In the genomic region with DNA sequence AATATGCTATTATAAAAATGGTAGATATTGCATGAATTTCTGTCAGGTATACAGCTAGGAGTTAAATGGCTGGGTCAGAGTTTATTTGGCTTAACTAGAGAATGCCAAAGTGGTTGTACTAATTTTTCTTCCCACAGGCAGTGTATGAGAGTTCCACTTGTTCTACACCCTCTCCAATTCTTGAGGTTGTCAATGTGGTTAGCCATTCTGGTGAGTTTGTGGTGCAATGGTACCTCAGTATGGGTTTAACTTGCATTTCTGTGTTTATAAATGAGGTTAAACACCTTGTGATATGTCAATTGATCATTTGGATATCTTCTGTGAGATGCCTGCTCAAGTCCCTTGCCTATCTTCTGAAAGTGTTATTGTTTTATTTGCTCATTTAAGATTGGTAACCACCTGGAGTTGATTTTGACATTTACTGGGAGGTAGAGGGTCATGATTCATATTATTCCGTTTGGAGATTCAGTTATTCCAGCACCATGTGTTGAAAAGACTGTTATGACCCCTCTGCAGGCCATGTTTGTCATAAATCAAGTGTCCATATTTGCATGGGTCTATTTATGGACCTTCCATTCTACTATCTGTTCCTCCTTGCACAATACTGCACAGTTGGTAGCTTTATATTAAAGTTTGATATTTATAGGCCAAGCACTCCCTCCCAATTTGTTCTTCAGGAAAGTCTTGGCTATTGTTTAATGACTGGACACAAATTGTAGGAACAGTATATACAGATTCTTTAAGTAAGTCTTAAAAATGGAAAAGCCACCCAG, we compare ENCODE assay signal across 27 cellular contexts. TPM values are rescaled to one million over a fixed set of nuclear protein-coding genes. Genes with fewer than 3 reads are reported as not detected.
"Had no signal": no experiment of that assay in that cellular context is flagged by ENCODE, and none has a peak within 500 bp of the region (broad histone marks: within the 10 kb centered on the region; RNA-seq: fewer than 3 reads in every experiment).

No MANE protein-coding gene starts in this region.

- ATAC-seq: body of pancreas; heart left ventricle; stimulated activated naive B cell treated with anti-CD40 and anti-IgM and Interleukin-4, amounts not matched to agents 10 μg/mL and 1 μg/mL and 100 μg/mL, for 72 hours; T-cell had no signal

- H3K4me3 ChIP-seq: adrenal gland, body of pancreas, heart left ventricle, sigmoid colon, stomach, tibial artery had no signal

- H3K27me3 ChIP-seq: adrenal gland, body of pancreas, heart left ventricle, sigmoid colon, stomach, tibial artery had no signal

- H3K9me3 ChIP-seq: adrenal gland, body of pancreas, heart left ventricle, sigmoid colon, stomach, tibial artery had no signal

- H3K27ac ChIP-seq: adrenal gland, body of pancreas, heart left ventricle, sigmoid colon, stomach, tibial artery, VCaP had no signal

- H3K36me3 ChIP-seq: adrenal gland, heart left ventricle, sigmoid colon, stomach, tibial artery had no signal

- DNase-seq: activated CD4-positive, alpha-beta T cell treated with anti-CD3 and anti-CD28 coated beads for 4 hours; activated CD4-positive, alpha-beta T cell treated with anti-CD3 and anti-CD28 coated beads, Interleukin-2, amount 50 U/mL, for 4 hours; activated CD8-positive, alpha-beta memory T cell treated with anti-CD3 and anti-CD28 coated beads for 24 hours; activated effector memory CD4-positive, alpha-beta T cell treated with anti-CD3 and anti-CD28 coated beads, Interleukin-2, amount 50 U/mL, for 16 hours; activated naive CD4-positive, alpha-beta T cell treated with anti-CD3 and anti-CD28 coated beads for 36 hours; activated naive CD8-positive, alpha-beta T cell treated with anti-CD3 and anti-CD28 coated beads for 36 hours; adrenal gland; body of pancreas; dermis blood vessel endothelial cell; effector memory CD4-positive, alpha-beta T cell; heart left ventricle; midbrain; sigmoid colon; stimulated activated CD4-positive, alpha-beta T cell treated with anti-CD3 and anti-CD28 coated beads, Interleukin-15, amount 100 ng/mL, for 24 hours; stimulated activated CD4-positive, alpha-beta T cell treated with anti-CD3 and anti-CD28 coated beads, Interleukin-2, amount 100 ng/mL, for 24 hours; stimulated activated naive B cell treated with anti-CD40 and anti-IgM and Interleukin-4, amounts not matched to agents 10 μg/mL and 1 μg/mL and 100 μg/mL, for 72 hours; stomach; T-cell; tibial artery had no signal

RNA-seq across cellular contexts. Expression of gene FALEC, which starts 5.8 kb away (rescaled TPM):
- total RNA-seq: activated naive CD4-positive, alpha-beta T cell treated with anti-CD3 and anti-CD28 coated beads for 36 hours; activated naive CD8-positive, alpha-beta T cell treated with anti-CD3 and anti-CD28 coated beads for 36 hours; activated T-helper 1 cell treated with anti-CD3 and anti-CD28 coated beads, Interleukin-12 subunit alpha, Interleukin-12 subunit beta, Interleukin-2, Interleukin-4 antibody, amounts not matched to agents 30 ng/mL and 10 ng/mL and 1 ng/mL, durations not matched to agents 14 hours and 24 hours and 36 hours; body of pancreas; dermis blood vessel endothelial cell; epithelial cell of proximal tubule; kidney epithelial cell; osteocyte; posterior vena cava; sigmoid colon; stomach; T-helper 2 cell treated with Interferon-gamma antibody and Interleukin-4, amounts not matched to agents 100 ng/mL and 5 ng/mL, for 36 hours; ureter had no signal
